In genomic region chr7:29884399-29885272, GRCh38 we compare ENCODE assay signal across 10 cellular contexts.
A peak's percentile ranks its signal among the peaks of the same experiment; 100 is the strongest.
DNase-seq lines count a peak whose midpoint lies in the region; ATAC-seq lines count a peak whose summit lies in the region.
"Had no signal": no experiment of that assay in that cellular context is flagged by ENCODE, and none has a peak within 500 bp of the region (broad histone marks: within the 10 kb centered on the region; RNA-seq: fewer than 3 reads in every experiment).

No MANE protein-coding gene starts in this region.

- no peaks in the 10 kb centered on the region for H3K79me1 ChIP-seq in trophoblast cell (ENCODE audit: low read length)

- no peak overlapping the region for H3K14ac ChIP-seq in trophoblast cell (ENCODE audit: low read length)

- DNase-seq in G401 (ENCODE audit: low spot score) (peak; percentile 60), NCI-H510A treated with DMSO at 0.1 percent for 48 hours (lab: John Stamatoyannopoulos, UW) (peak; percentile 56), trophoblast cell (no peak), ACHN (no peak)
- DNase-seq: EL; stimulated activated CD4-positive, alpha-beta T cell treated with anti-CD3 and anti-CD28 coated beads, Interleukin-2, amount 100 ng/mL, for 48 hours had no signal

- no peak overlapping the region for H4K8ac ChIP-seq in trophoblast cell (ENCODE audit: low read depth, low read length)

- no CpG with 5 or more reads among the region's 28 CpGs for WGBS in trophoblast cell (ENCODE audit: extremely low coverage, insufficient coverage, insufficient read length)

- in situ Hi-C loops in G401 (cut with HindIII; ENCODE audit: low sequenced_read_pairs) = no loop called here
- in situ Hi-C loops in ACHN (cut with HindIII; ENCODE audit: low pct_ligation_motif_present, low pct_unique_long_range_greater_than_20kb, low sequenced_read_pairs) = no loop called here

- no peak overlapping the region for H2AFZ ChIP-seq in trophoblast cell (ENCODE audit: insufficient read depth, low read length, poor library complexity)

- H3K4me2 ChIP-seq in trophoblast cell (ENCODE audit: low read length) = peak overlapping the region; percentile 42

- no peak overlapping the region for H2BK12ac ChIP-seq in trophoblast cell (ENCODE audit: low read length)

- H3K27ac ChIP-seq in trophoblast cell (ENCODE audit: low read depth, low read length) = no peak overlapping the region

- H3K9me3 ChIP-seq in trophoblast cell (ENCODE audit: insufficient read depth, low read depth, low read length) = peaks cover 2% of the 10 kb centered on the region

- no peak overlapping the region for H3K4ac ChIP-seq in trophoblast cell (ENCODE audit: low read depth, low read length)

- no peak overlapping the region for H3K9ac ChIP-seq in trophoblast cell (ENCODE audit: low read length)

- H3K79me2 ChIP-seq in trophoblast cell (ENCODE audit: control insufficient read depth, insufficient read depth, low read length, poor library complexity) = no peaks in the 10 kb centered on the region

- no peak overlapping the region for H4K12ac ChIP-seq in trophoblast cell (ENCODE audit: low read depth, low read length)

- no peak overlapping the region for H2BK5ac ChIP-seq in trophoblast cell (ENCODE audit: low read depth, low read length, poor library complexity)

- no peak overlapping the region for H3K18ac ChIP-seq in trophoblast cell (ENCODE audit: low read length)

- peaks cover 2 to 4% of the 10 kb centered on the region in 2 experiments for H3K4me1 ChIP-seq in trophoblast cell (ENCODE audit: control insufficient read depth in 1 of 2, insufficient read depth in 2 of 2, low read length in 2 of 2)

- peak overlapping the region; percentile 5 for H3K4me3 ChIP-seq in trophoblast cell (ENCODE audit: low read depth, low read length)

- H2AK5ac ChIP-seq in trophoblast cell (ENCODE audit: low read length) = no peak overlapping the region

- H2BK120ac ChIP-seq in trophoblast cell (ENCODE audit: insufficient read depth, low read length, poor library complexity) = no peak overlapping the region

- H3K36me3 ChIP-seq in trophoblast cell (ENCODE audit: control insufficient read depth in 1 of 2, insufficient read depth in 2 of 2, low read length in 2 of 2) = no peaks in the 10 kb centered on the region

- H3K27me3 ChIP-seq in trophoblast cell (ENCODE audit: insufficient read depth, low read length) = peaks cover 5% of the 10 kb centered on the region

- H4K91ac ChIP-seq in trophoblast cell (ENCODE audit: low read depth, low read length) = no peak overlapping the region

- ATAC-seq in esophagus mucosa (peak; percentile 67), HG03521 (IDR thresholded peaks at IDR 0.05; ENCODE audit: unreplicated experiment) (no peak), GM18873 (IDR thresholded peaks at IDR 0.05; ENCODE audit: low FRiP score, unreplicated experiment) (no peak), GM21360 (IDR thresholded peaks at IDR 0.05; ENCODE audit: unreplicated experiment) (no peak)

- no peak overlapping the region for H3K23ac ChIP-seq in trophoblast cell (ENCODE audit: low read length)

Comparison
In these comparisons a context has a peak if more than half of its experiments do, and no peak if none do; other contexts are left out.
1. DNase-seq: peak in G401 (single experiment) and NCI-H510A treated with DMSO at 0.1 percent for 48 hours (single experiment); none in trophoblast cell (0 of 2) and ACHN (single experiment).